Comparison of ENCODE assay signal across 24 cellular contexts in genomic region chr11:63834532-63835155, GRCh38. TPM values are rescaled to one million over a fixed set of nuclear protein-coding genes. Genes with fewer than 3 reads are reported as not detected.
DNase-seq lines count a peak whose midpoint lies in the region; ATAC-seq, FAIRE-seq and TF ChIP-seq lines count a peak whose summit lies in the region.
"Had no signal": no experiment of that assay in that cellular context is flagged by ENCODE, and none has a peak within 500 bp of the region (broad histone marks: within the 10 kb centered on the region; RNA-seq: fewer than 3 reads in every experiment).

No MANE protein-coding gene starts in this region.

- no peak for ATAC-seq in T-helper 17 cell

- peaks cover under 1% of the 10 kb centered on the region for H3K36me3 Mint-ChIP-seq in T-helper 17 cell (ENCODE audit: low read depth)

- no peak overlapping the region for H3K4me3 ChIP-seq in BLaER1 treated with 17β-estradiol and CSF1 and Interleukin-3, amounts not matched to agents 10 nM and 100 nM
- H3K4me3 ChIP-seq in kidney (ENCODE audit: low read length in 2 of 2) (no peak overlapping the region), Peyer's patch (no peak overlapping the region)

- H4K20me1 ChIP-seq in BLaER1 treated with 17β-estradiol and CSF1 and Interleukin-3, amounts not matched to agents 10 nM and 100 nM: peaks cover 0 to 44% (median 24%) of the 10 kb centered on the region in 11 experiments; a peak in 20 of 22 replicates

- peaks cover 19% of the 10 kb centered on the region for H3K4me1 Mint-ChIP-seq in T-helper 17 cell

- peak overlapping the region; percentile 25 to 76 (median 56) for H3K4me2 ChIP-seq in BLaER1 treated with 17β-estradiol and CSF1 and Interleukin-3, amounts not matched to agents 10 nM and 100 nM
- H3K4me2 ChIP-seq: KMS-11 had no signal

- H3K27me3 Mint-ChIP-seq in T-helper 17 cell: no peaks in the 10 kb centered on the region
- H3K27me3 Mint-ChIP-seq: CD4-positive, alpha-beta memory T cell; IgD-negative memory B cell had no signal

- FAIRE-seq in kidney (lab: Jason Lieb, UNC): no peak
- FAIRE-seq: GM12891 had no signal

- H3K27me3 ChIP-seq in BLaER1 treated with 17β-estradiol and CSF1 and Interleukin-3, amounts not matched to agents 10 nM and 100 nM: no peaks in the 10 kb centered on the region
- H3K27me3 ChIP-seq in Peyer's patch: no peaks in the 10 kb centered on the region

- peak overlapping the region in 10 of 11 experiments; percentile 4 to 65 (median 40); a peak in 16 of 22 replicates for H3K9ac ChIP-seq in BLaER1 treated with 17β-estradiol and CSF1 and Interleukin-3, amounts not matched to agents 10 nM and 100 nM
- no peak overlapping the region for H3K9ac ChIP-seq in kidney (ENCODE audit: low read length in 2 of 2)
- H3K9ac ChIP-seq: KMS-11 had no signal

- H3K27ac ChIP-seq in BLaER1 treated with 17β-estradiol and CSF1 and Interleukin-3, amounts not matched to agents 10 nM and 100 nM: peak overlapping the region in 5 of 11 experiments; percentile 3 to 43 (median 26); a peak in 5 of 22 replicates
- H3K27ac ChIP-seq in kidney (ENCODE audit: low read depth in 2 of 2, low read length in 2 of 2) (no peak overlapping the region), Peyer's patch (peak overlapping the region in 1 of 4 donors; percentile 6)
- H3K27ac ChIP-seq: KMS-11 had no signal

- peaks cover 0 to under 1% (median 0%) of the 10 kb centered on the region in 11 experiments; a peak in 2 of 22 replicates for H3K36me3 ChIP-seq in BLaER1 treated with 17β-estradiol and CSF1 and Interleukin-3, amounts not matched to agents 10 nM and 100 nM
- H3K36me3 ChIP-seq in kidney (ENCODE audit: control insufficient read depth in 1 of 2, insufficient read depth in 2 of 2, low read length in 2 of 2) (no peaks in the 10 kb centered on the region), Peyer's patch (no peaks in the 10 kb centered on the region)

- TF ChIP-seq POLR2A in Peyer's patch (IDR thresholded peaks at IDR 0.05): no peak

- no peaks in the 10 kb centered on the region for H3K9me3 ChIP-seq in BLaER1 treated with 17β-estradiol and CSF1 and Interleukin-3, amounts not matched to agents 10 nM and 100 nM (replicated peaks in 1 of 11)
- H3K9me3 ChIP-seq in T-helper 17 cell (ENCODE audit: control insufficient read depth, low read length, poor library complexity, severe bottlenecking) (no peaks in the 10 kb centered on the region), kidney (ENCODE audit: control insufficient read depth in 1 of 2, low read length in 2 of 2) (no peaks in the 10 kb centered on the region), Peyer's patch (no peaks in the 10 kb centered on the region)

- peak overlapping the region; percentile 66 for H3K27ac Mint-ChIP-seq in T-helper 17 cell

- no peak overlapping the region for H3K4me3 Mint-ChIP-seq in T-helper 17 cell
- H3K4me3 Mint-ChIP-seq: CD4-positive, alpha-beta memory T cell; IgD-negative memory B cell had no signal

- no peak for TF ChIP-seq CTCF in kidney (IDR thresholded peaks at IDR 0.05; ENCODE audit: borderline replicate concordance, extremely low read depth, insufficient read depth)
- no peak for TF ChIP-seq CTCF in GM10266 (IDR thresholded peaks at IDR 0.05; ENCODE audit: control insufficient read depth, insufficient read depth, low read depth, missing control alignments)
- TF ChIP-seq CTCF in Peyer's patch (IDR thresholded peaks at IDR 0.05): no peak

- H3K4me1 ChIP-seq in BLaER1 treated with 17β-estradiol and CSF1 and Interleukin-3, amounts not matched to agents 10 nM and 100 nM: peaks cover 34 to 52% (median 46%) of the 10 kb centered on the region in 10 experiments
- H3K4me1 ChIP-seq in kidney (ENCODE audit: control insufficient read depth in 1 of 2, insufficient read depth in 1 of 2, low read depth in 1 of 2, low read length in 2 of 2) (peaks cover 9 to 10% of the 10 kb centered on the region in 2 donors), Peyer's patch (peaks cover 9 to 18% (median 11%) of the 10 kb centered on the region in 4 donors)

- DNase-seq in T-helper 17 cell: no peak
- DNase-seq in kidney: peak; percentile 45
- DNase-seq in posterior vena cava (ENCODE audit: low spot score): peak; percentile 47
- DNase-seq in GM10266 (ENCODE audit: extremely low spot score): no peak
- DNase-seq in epidermal melanocyte (ENCODE audit: insufficient read length, low spot score): no peak
- no peak for DNase-seq in Peyer's patch
- DNase-seq: C1 segment of cervical spinal cord; CD4-positive, alpha-beta memory T cell; COR-L47; GDM1; GOT3; HCEC 1CT; MM.1S; NCI-H1048; NCI-H1417; NCI-H1694; NCI-H2029 treated with DMSO at 0.1 percent for 48 hours; NCI-H446 treated with DMSO at 0.1 percent for 48 hours; NCI-H526 treated with DMSO at 0.1 percent for 48 hours; SHP77 treated with DMSO at 0.1 percent for 48 hours had no signal

- intact Hi-C loops in kidney (cut with DNase I): loop anchor here (5.0 kb wide), 1 partner anchor 113 kb away; no protein-coding TSS in a partner anchor
- intact Hi-C loops in posterior vena cava (cut with DNase I): loop anchor here (5.0 to 10.0 kb wide), 2 partner anchors 310 to 318 kb away; no protein-coding TSS in a partner anchor

RNA-seq across cellular contexts. Expression of gene MARK2, which starts 4.3 kb away (rescaled TPM):
- total RNA-seq in T-helper 17 cell (10 to 100 TPM; 44.6 to 53.5 TPM), kidney (42.6 TPM), posterior vena cava (10 to 100 TPM; 20.5 to 24.5 TPM), Peyer's patch (10 to 100 TPM; 34.7 to 82.9 (median 72.1) TPM)
- polyA plus RNA-seq in kidney (ENCODE audit: insufficient read depth, low read depth, low replicate concordance): 11.7 TPM

RNA-seq across cellular contexts. Expression of gene SPINDOC, which starts 21.4 kb away (rescaled TPM):
- 1 to 10 TPM; 8.5 to 9.4 TPM for total RNA-seq in T-helper 17 cell
- 10.9 TPM for total RNA-seq in kidney
- polyA plus RNA-seq in kidney (ENCODE audit: insufficient read depth, low read depth, low replicate concordance): 14.2 TPM
- 10 to 100 TPM; 11.8 to 15.1 TPM for total RNA-seq in posterior vena cava
- total RNA-seq in Peyer's patch: 10 to 100 TPM in 1 of 4 donors, 1 to 10 TPM in 3; 3.5 to 15.7 (median 6.4) TPM

Comparison
In these comparisons a context has a peak if more than half of its experiments do, and no peak if none do; other contexts are left out.
1. H3K9ac ChIP-seq: peak in BLaER1 treated with 17β-estradiol and CSF1 and Interleukin-3, amounts not matched to agents 10 nM and 100 nM (10 of 11); none in kidney (0 of 2).
2. DNase-seq: peak in kidney (single experiment) and posterior vena cava (single experiment); none in T-helper 17 cell (0 of 3), GM10266 (single experiment), epidermal melanocyte (single experiment) and Peyer's patch (0 of 3).